In the genomic region with DNA sequence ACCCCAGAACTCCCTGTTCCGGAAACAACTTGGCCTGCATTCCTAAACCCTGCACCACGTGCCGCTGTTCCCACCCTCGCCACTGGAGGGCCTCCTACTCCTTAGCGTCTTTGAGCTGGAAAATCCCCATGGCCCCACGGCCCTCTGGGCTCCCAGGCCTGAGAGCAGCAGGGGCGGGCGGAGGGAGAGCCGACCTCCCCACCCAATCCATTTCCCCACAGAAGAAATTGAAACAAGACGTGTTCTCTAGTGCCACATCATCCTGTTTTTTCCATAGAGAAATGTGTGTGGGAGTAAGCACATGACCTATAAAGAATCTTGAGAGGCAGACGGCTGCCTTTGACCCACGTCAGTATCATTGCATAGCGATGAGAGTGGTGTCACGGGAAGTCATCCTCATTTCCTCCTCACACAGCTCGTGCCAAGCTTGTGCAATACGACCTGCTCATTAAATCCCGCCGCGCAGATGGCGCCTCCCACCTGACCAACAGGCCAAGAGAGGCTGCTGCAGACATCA, we compare ENCODE assay signal across 8 cellular contexts.
DNase-seq lines count a peak whose midpoint lies in the region; ATAC-seq, FAIRE-seq and TF ChIP-seq lines count a peak whose summit lies in the region.

No MANE protein-coding gene starts in this region.

- FAIRE-seq in small intestine (lab: Jason Lieb, UNC): no peak

- H3K27me3 Mint-ChIP-seq in activated naive CD8-positive, alpha-beta T cell treated with anti-CD3 and anti-CD28 coated beads, Interleukin-2, amount 50 U/mL, for 24 hours: peaks cover 4% of the 10 kb centered on the region

- H3K9me3 ChIP-seq in MM.1S (replicated peaks; ENCODE audit: insufficient read depth, low read length) (no peaks in the 10 kb centered on the region), right atrium auricular region (no peaks in the 10 kb centered on the region), small intestine (ENCODE audit: control insufficient read depth, low read depth) (no peaks in the 10 kb centered on the region)

- no peak overlapping the region; the same call in 1 of the 2 replicates for H3K9ac ChIP-seq in MM.1S (ENCODE audit: low read length)

- H3K27ac Mint-ChIP-seq in activated naive CD8-positive, alpha-beta T cell treated with anti-CD3 and anti-CD28 coated beads, Interleukin-2, amount 50 U/mL, for 24 hours: no peak overlapping the region

- H2AFZ ChIP-seq in MM.1S (ENCODE audit: low read length): peak overlapping the region; percentile 63

- peak; percentile 40 for ATAC-seq in activated naive CD8-positive, alpha-beta T cell treated with anti-CD3 and anti-CD28 coated beads, Interleukin-2, amount 50 U/mL, for 24 hours
- ATAC-seq in GM21526 (IDR thresholded peaks at IDR 0.05; ENCODE audit: low FRiP score, unreplicated experiment) (no peak), HG03571 (IDR thresholded peaks at IDR 0.05; ENCODE audit: unreplicated experiment) (no peak)

- H3K4me3 Mint-ChIP-seq in activated naive CD8-positive, alpha-beta T cell treated with anti-CD3 and anti-CD28 coated beads, Interleukin-2, amount 50 U/mL, for 24 hours: no peak overlapping the region

- H3K4me1 Mint-ChIP-seq in activated naive CD8-positive, alpha-beta T cell treated with anti-CD3 and anti-CD28 coated beads, Interleukin-2, amount 50 U/mL, for 24 hours: peaks cover 3% of the 10 kb centered on the region

- H4K20me1 ChIP-seq in MM.1S (ENCODE audit: insufficient read depth, low read length): no peaks in the 10 kb centered on the region

- WGBS in small intestine, 3 donors: 31 to 51% (median 44%) methylated on average over 20 of the region's 20 CpGs

- H3K9me2 ChIP-seq in MM.1S (replicated peaks; ENCODE audit: insufficient read depth, low read length): no peaks in the 10 kb centered on the region

- peak; percentile 38 for TF ChIP-seq CTCF in MM.1S (IDR thresholded peaks at IDR 0.05; ENCODE audit: low read length)
- peak; percentile 21 to 68 for TF ChIP-seq CTCF in right atrium auricular region (IDR thresholded peaks at IDR 0.05)

- no peaks in the 10 kb centered on the region for H3K36me3 ChIP-seq in MM.1S (replicated peaks; ENCODE audit: insufficient read depth, low read length)
- no peaks in the 10 kb centered on the region for H3K36me3 ChIP-seq in right atrium auricular region
- H3K36me3 ChIP-seq in small intestine (ENCODE audit: control insufficient read depth in 2 of 2, insufficient read depth in 2 of 2, low read length in 2 of 2): no peaks in the 10 kb centered on the region

- peak overlapping the region; percentile 41; the same call in 1 of the 2 replicates for H3K4me2 ChIP-seq in MM.1S (ENCODE audit: low read depth, low read length)

- no peaks in the 10 kb centered on the region for H3K36me3 Mint-ChIP-seq in activated naive CD8-positive, alpha-beta T cell treated with anti-CD3 and anti-CD28 coated beads, Interleukin-2, amount 50 U/mL, for 24 hours (ENCODE audit: low read depth)

- H3K4me3 ChIP-seq in MM.1S (ENCODE audit: low read length) (peak overlapping the region; percentile 30; the same call in 1 of the 2 replicates), right atrium auricular region (peak overlapping the region in 1 of 2 donors; percentile 25), small intestine (ENCODE audit: low read depth in 1 of 2, low read length in 2 of 2) (no peak overlapping the region)

- H3K4me1 ChIP-seq in MM.1S (ENCODE audit: low read length) (no peaks in the 10 kb centered on the region), right atrium auricular region (peaks cover 0 to 6% of the 10 kb centered on the region in 2 donors), small intestine (ENCODE audit: control insufficient read depth in 2 of 2, insufficient read depth in 1 of 2, low read depth in 1 of 2, low read length in 1 of 2) (no peaks in the 10 kb centered on the region)

- no peaks in the 10 kb centered on the region for H3K79me2 ChIP-seq in MM.1S (ENCODE audit: low read length)

- H3K27me3 ChIP-seq in MM.1S (replicated peaks; ENCODE audit: insufficient read depth, low read length) (no peaks in the 10 kb centered on the region), right atrium auricular region (no peaks in the 10 kb centered on the region), small intestine (ENCODE audit: control insufficient read depth in 2 of 2, insufficient read depth in 2 of 2, low read length in 2 of 2) (no peaks in the 10 kb centered on the region)

- DNase-seq in DMS79 (lab: John Stamatoyannopoulos, UW): peak; percentile 13
- peak; percentile 55 for DNase-seq in MM.1S
- DNase-seq in activated naive CD8-positive, alpha-beta T cell treated with anti-CD3 and anti-CD28 coated beads, Interleukin-2, amount 50 U/mL, for 24 hours: no peak
- peak; percentile 96 for DNase-seq in right atrium auricular region (ENCODE audit: low spot score)
- DNase-seq in small intestine: peak; percentile 55
- no peak for DNase-seq in NK-92 (lab: John Stamatoyannopoulos, UW; ENCODE audit: unreplicated experiment)

- H3K9me3 Mint-ChIP-seq in activated naive CD8-positive, alpha-beta T cell treated with anti-CD3 and anti-CD28 coated beads, Interleukin-2, amount 50 U/mL, for 24 hours: no peaks in the 10 kb centered on the region

- no peak overlapping the region for H3K27ac ChIP-seq in MM.1S (ENCODE audit: low read length)
- peak overlapping the region; percentile 6 to 34 for H3K27ac ChIP-seq in right atrium auricular region
- H3K27ac ChIP-seq in small intestine (ENCODE audit: low read depth in 1 of 2, low read length in 1 of 2): peak overlapping the region in 1 of 2 donors; percentile 37

- H3F3A ChIP-seq in MM.1S (ENCODE audit: insufficient read depth, low read length): no peaks in the 10 kb centered on the region

Comparison
In these comparisons a context has a peak if more than half of its experiments do, and no peak if none do; other contexts are left out.
1. DNase-seq: peak in DMS79 (single experiment), MM.1S (single experiment), right atrium auricular region (single experiment) and small intestine (single experiment); none in activated naive CD8-positive, alpha-beta T cell treated with anti-CD3 and anti-CD28 coated beads, Interleukin-2, amount 50 U/mL, for 24 hours (single experiment) and NK-92 (single experiment).